In the genomic region with DNA sequence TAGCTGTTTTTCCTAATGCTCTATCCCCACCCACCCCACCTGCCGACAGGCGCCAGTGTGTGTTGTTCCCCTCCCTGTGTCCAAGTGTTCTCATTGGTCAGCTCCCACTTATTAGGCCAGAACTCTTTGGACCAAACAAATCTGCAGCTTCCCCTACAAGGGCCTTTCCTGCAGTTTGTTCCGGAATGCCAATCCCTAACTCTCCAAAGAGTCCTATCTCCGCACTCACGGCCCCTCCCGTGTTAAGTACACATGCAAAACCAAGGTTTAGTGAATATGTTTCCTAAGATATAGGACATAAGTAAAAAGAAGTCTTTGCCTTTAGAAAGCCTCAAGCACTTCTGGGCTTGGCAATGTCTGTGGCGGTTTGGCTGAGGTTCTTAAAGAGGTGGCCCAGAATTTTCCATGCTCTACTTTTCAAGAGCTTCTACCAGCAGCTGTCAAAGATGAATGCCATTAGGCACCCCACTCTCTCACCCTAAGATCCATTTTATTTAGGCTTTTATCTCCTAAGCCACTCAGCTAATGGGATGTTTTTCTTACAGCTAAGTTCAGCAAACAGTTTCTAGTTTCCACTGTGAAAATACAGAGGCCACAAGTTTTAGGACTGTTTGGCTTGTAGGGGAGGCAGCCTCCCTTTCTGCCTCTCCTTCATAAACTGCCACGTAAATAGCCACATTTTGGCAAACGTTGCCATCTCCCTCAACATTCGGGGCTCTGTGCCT, we compare ENCODE assay signal across 8 cellular contexts. TPM values are rescaled to one million over a fixed set of nuclear protein-coding genes. Genes with fewer than 3 reads are reported as not detected.
A peak's percentile ranks its signal among the peaks of the same experiment; 100 is the strongest.
DNase-seq lines count a peak whose midpoint lies in the region; ATAC-seq and TF ChIP-seq lines count a peak whose summit lies in the region.

No MANE protein-coding gene starts in this region.

- H3K4me1 ChIP-seq in ES-I3 (ENCODE audit: insufficient read depth, low read length) = no peaks in the 10 kb centered on the region
- peaks cover 43% of the 10 kb centered on the region for H3K4me1 ChIP-seq in OCI-LY3 (ENCODE audit: low read length)

- peak overlapping the region; percentile 91 for H3K4me3 Mint-ChIP-seq in endothelial cell (ENCODE audit: unreplicated experiment)
- peak overlapping the region; percentile 89 for H3K4me3 Mint-ChIP-seq in natural killer cell

- H3K27me3 ChIP-seq in OCI-LY3 (ENCODE audit: low read depth, low read length) = no peaks in the 10 kb centered on the region

- H3K9me3 Mint-ChIP-seq in endothelial cell (ENCODE audit: unreplicated experiment) (no peaks in the 10 kb centered on the region), natural killer cell (no peaks in the 10 kb centered on the region)

- H3K27me3 Mint-ChIP-seq in endothelial cell (ENCODE audit: unreplicated experiment) (no peaks in the 10 kb centered on the region), natural killer cell (ENCODE audit: low read depth in 2 of 2) (no peaks in the 10 kb centered on the region)

- TF ChIP-seq CTCF in OCI-LY3 (IDR thresholded peaks at IDR 0.05; ENCODE audit: low read depth, low read length) = no peak
- TF ChIP-seq CTCF in endothelial cell (IDR thresholded peaks at IDR 0.05; ENCODE audit: unreplicated experiment) = no peak
- TF ChIP-seq CTCF in natural killer cell (IDR thresholded peaks at IDR 0.05) = no peak

- no peaks in the 10 kb centered on the region for H3K36me3 ChIP-seq in ES-I3 (ENCODE audit: insufficient read depth, low read length)
- peaks cover 21% of the 10 kb centered on the region for H3K36me3 ChIP-seq in OCI-LY3 (replicated peaks; ENCODE audit: low read depth, low read length)

- H3K9ac ChIP-seq in ES-I3 (ENCODE audit: low read depth, low read length) (peak overlapping the region; percentile 94; the same call in 1 of the 2 replicates), OCI-LY3 (ENCODE audit: low read length) (peak overlapping the region; percentile 86)

- peak overlapping the region; percentile 41 for H3K27ac ChIP-seq in OCI-LY3 (ENCODE audit: low read length)

- peaks cover 8% of the 10 kb centered on the region; the same call in 1 of the 2 replicates for H4K20me1 ChIP-seq in OCI-LY3 (ENCODE audit: insufficient read depth, low read length)

- peak overlapping the region; percentile 78 for H3K4me3 ChIP-seq in OCI-LY3 (ENCODE audit: low read length)

- 0 out of 2 replicates have a peak overlapping the region, but pooled peaks have one; percentile 8 for H2AFZ ChIP-seq in OCI-LY3 (ENCODE audit: low read depth, low read length)

- ATAC-seq in natural killer cell = no peak

- H3K36me3 Mint-ChIP-seq in endothelial cell (ENCODE audit: low read depth, unreplicated experiment) (peaks cover 5% of the 10 kb centered on the region), natural killer cell (no peaks in the 10 kb centered on the region)

- DNase-seq in endothelial cell (ENCODE audit: low spot score) = no peak
- DNase-seq in natural killer cell = no peak
- DNase-seq in GM19238 (ENCODE audit: insufficient read length, low spot score) = no peak
- DNase-seq in NCI-H2081 treated with DMSO at 0.1 percent for 48 hours (lab: John Stamatoyannopoulos, UW) = no peak
- no peak for DNase-seq in DMS53 (lab: John Stamatoyannopoulos, UW)
- no peak for DNase-seq in iPS-NIHi11 (ENCODE audit: low spot score)

- H3K79me2 ChIP-seq in OCI-LY3 (ENCODE audit: low read length) = peaks cover 57% of the 10 kb centered on the region

- H3K27ac Mint-ChIP-seq in endothelial cell (ENCODE audit: unreplicated experiment) (no peak overlapping the region), natural killer cell (peak overlapping the region; percentile 70 to 85)

- no peaks in the 10 kb centered on the region for H3K9me3 ChIP-seq in ES-I3 (ENCODE audit: control insufficient read depth, insufficient read depth, low read length)
- no peaks in the 10 kb centered on the region for H3K9me3 ChIP-seq in OCI-LY3 (ENCODE audit: insufficient read depth, low read length)

- H3K4me2 ChIP-seq in OCI-LY3 (ENCODE audit: low read length) = peak overlapping the region; percentile 92

- intact Hi-C loops in natural killer cell (cut with micrococcal nuclease) = loop anchor here (2.0 to 5.0 kb wide), 2 partner anchors 34 to 38 kb away; a partner anchor contains a TSS

- peaks cover 17% of the 10 kb centered on the region for H3K4me1 Mint-ChIP-seq in endothelial cell (ENCODE audit: unreplicated experiment)
- H3K4me1 Mint-ChIP-seq in natural killer cell = peaks cover 23 to 25% of the 10 kb centered on the region in 2 donors

RNA-seq across cellular contexts. Expression of a gene that starts 1.6 kb away (rescaled TPM):
- total RNA-seq in endothelial cell (ENCODE audit: unreplicated experiment) = 101 TPM
- total RNA-seq in natural killer cell = 10 to 100 TPM; 25.0 to 29.4 (median 26.4) TPM

RNA-seq across cellular contexts. Expression of a gene that starts 34.0 kb away (rescaled TPM):
- total RNA-seq in endothelial cell (ENCODE audit: unreplicated experiment) = not detected
- total RNA-seq in natural killer cell = not detected

RNA-seq across cellular contexts. Expression of a gene that starts 39.7 kb away (rescaled TPM):
- total RNA-seq in endothelial cell (ENCODE audit: unreplicated experiment) = 22.6 TPM
- 10 to 100 TPM; 54.9 to 64.7 (median 56.2) TPM for total RNA-seq in natural killer cell
